ENCODE assay signal across 1 cellular context in the genomic region with DNA sequence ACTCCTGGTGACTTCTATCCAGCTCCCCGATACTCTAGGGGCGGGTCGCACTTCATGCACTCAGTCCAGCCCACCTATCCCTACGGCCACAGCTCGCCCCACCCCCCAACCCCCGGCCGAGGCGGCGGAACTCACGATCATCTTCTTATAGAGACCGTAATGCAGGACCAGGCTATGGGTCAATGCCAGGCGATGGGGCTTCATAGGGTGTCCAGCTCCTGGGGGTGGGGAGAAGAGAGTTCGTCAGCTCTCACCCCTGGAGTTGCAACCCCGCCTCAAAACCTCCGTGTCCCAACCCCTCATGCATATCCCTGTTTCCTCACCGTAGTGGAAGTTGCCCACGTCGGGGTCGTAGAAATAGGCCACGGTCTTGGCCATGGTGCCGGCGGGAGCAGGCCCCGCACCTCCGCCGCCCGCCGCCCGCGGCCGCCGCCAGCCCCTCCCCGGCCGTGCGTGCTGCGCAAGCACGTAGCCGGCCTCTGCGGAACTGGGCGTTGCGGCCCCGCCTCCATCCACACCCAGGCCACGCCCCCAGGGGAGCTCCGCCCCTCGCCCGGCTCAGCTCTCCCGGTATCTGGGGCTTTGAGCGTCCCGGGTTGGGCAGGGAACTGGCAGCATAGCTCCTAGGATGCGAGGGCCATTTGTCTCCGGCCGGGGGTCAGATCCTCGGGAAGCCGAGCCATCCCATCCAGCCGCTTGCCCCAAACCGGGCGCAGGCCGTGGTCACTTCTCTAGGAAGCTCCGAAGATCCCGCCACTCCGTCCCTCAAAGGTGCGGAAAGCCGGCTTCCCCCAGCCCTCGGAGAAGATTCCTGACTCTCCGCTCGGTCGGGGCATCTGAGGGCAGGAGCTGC.
TF ChIP-seq lines count a peak whose summit lies in the region.

A gene (minus strand): TSS at position 437 of the 853 bp plus-strand sequence. CDS start 59 bp downstream, at position 378.
A gene with protein sequence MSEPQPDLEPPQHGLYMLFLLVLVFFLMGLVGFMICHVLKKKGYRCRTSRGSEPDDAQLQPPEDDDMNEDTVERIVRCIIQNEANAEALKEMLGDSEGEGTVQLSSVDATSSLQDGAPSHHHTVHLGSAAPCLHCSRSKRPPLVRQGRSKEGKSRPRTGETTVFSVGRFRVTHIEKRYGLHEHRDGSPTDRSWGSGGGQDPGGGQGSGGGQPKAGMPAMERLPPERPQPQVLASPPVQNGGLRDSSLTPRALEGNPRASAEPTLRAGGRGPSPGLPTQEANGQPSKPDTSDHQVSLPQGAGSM (plus strand): TSS at position 585 of the 853 bp plus-strand sequence. CDS start 1,229 bp downstream, outside the sequence.

TF ChIP-seq in HepG2, 621 proteins besides CTCF, POLR2A, EP300 and RAD21 (continued from another document and continues in another):
- TF ChIP-seq, protein P1, sequence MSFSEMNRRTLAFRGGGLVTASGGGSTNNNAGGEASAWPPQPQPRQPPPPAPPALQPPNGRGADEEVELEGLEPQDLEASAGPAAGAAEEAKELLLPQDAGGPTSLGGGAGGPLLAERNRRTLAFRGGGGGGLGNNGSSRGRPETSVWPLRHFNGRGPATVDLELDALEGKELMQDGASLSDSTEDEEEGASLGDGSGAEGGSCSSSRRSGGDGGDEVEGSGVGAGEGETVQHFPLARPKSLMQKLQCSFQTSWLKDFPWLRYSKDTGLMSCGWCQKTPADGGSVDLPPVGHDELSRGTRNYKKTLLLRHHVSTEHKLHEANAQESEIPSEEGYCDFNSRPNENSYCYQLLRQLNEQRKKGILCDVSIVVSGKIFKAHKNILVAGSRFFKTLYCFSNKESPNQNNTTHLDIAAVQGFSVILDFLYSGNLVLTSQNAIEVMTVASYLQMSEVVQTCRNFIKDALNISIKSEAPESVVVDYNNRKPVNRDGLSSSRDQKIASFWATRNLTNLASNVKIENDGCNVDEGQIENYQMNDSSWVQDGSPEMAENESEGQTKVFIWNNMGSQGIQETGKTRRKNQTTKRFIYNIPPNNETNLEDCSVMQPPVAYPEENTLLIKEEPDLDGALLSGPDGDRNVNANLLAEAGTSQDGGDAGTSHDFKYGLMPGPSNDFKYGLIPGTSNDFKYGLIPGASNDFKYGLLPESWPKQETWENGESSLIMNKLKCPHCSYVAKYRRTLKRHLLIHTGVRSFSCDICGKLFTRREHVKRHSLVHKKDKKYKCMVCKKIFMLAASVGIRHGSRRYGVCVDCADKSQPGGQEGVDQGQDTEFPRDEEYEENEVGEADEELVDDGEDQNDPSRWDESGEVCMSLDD (CRISPR knock-in tag; IDR thresholded peaks at IDR 0.05; ENCODE audit: borderline replicate concordance), result no peak
- TF ChIP-seq, protein P2, sequence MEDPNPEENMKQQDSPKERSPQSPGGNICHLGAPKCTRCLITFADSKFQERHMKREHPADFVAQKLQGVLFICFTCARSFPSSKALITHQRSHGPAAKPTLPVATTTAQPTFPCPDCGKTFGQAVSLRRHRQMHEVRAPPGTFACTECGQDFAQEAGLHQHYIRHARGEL (CRISPR knock-in tag; IDR thresholded peaks at IDR 0.05), result no peak
- TF ChIP-seq SPEN (CRISPR knock-in tag; IDR thresholded peaks at IDR 0.05; ENCODE audit: low read depth) (no peak; the same call in 1 of the 2 replicates), ZNF878 (CRISPR knock-in tag; IDR thresholded peaks at IDR 0.05) (no peak), ZBTB21 (CRISPR knock-in tag; IDR thresholded peaks at IDR 0.05) (no peak), KLF11 (CRISPR knock-in tag; IDR thresholded peaks at IDR 0.05) (no peak), FOXC1 (CRISPR knock-in tag; IDR thresholded peaks at IDR 0.05; ENCODE audit: borderline replicate concordance) (peak; percentile 6; the same call in 1 of the 2 replicates), KMT2A (CRISPR knock-in tag; IDR thresholded peaks at IDR 0.05) (no peak), HDAC2 (CRISPR knock-in tag; IDR thresholded peaks at IDR 0.05) (0 out of 2 replicates have a peak, but pooled peaks have one; percentile 19), ZNF136 (CRISPR knock-in tag; IDR thresholded peaks at IDR 0.05; ENCODE audit: low read depth) (no peak), ZMYM4 (CRISPR knock-in tag; IDR thresholded peaks at IDR 0.05) (peak; percentile 39; the same call in 1 of the 2 replicates), ZNF235 (CRISPR knock-in tag; IDR thresholded peaks at IDR 0.05; ENCODE audit: borderline replicate concordance) (no peak), BRCA1 (CRISPR knock-in tag; IDR thresholded peaks at IDR 0.05) (no peak), ZNF660 (CRISPR knock-in tag; IDR thresholded peaks at IDR 0.05; ENCODE audit: borderline replicate concordance, low read depth) (no peak), TAF15 (IDR thresholded peaks at IDR 0.05; ENCODE audit: low read depth, low read length, poor library complexity, severe bottlenecking) (peak; percentile 32), ZNF788 (CRISPR knock-in tag; IDR thresholded peaks at IDR 0.05; ENCODE audit: borderline replicate concordance) (no peak), ZMYM3 (CRISPR knock-in tag; IDR thresholded peaks at IDR 0.05) (no peak), SMYD3 (CRISPR knock-in tag; IDR thresholded peaks at IDR 0.05) (no peak), MXI1 (IDR thresholded peaks at IDR 0.05; ENCODE audit: borderline replicate concordance, low read depth, low read length) (peak; percentile 60; the same call in 1 of the 3 replicates), PTBP1 (IDR thresholded peaks at IDR 0.05; ENCODE audit: low read depth, low read length, poor library complexity, severe bottlenecking) (no peak), ZNF12 (CRISPR knock-in tag; IDR thresholded peaks at IDR 0.05) (no peak)
- TF ChIP-seq, protein P3, sequence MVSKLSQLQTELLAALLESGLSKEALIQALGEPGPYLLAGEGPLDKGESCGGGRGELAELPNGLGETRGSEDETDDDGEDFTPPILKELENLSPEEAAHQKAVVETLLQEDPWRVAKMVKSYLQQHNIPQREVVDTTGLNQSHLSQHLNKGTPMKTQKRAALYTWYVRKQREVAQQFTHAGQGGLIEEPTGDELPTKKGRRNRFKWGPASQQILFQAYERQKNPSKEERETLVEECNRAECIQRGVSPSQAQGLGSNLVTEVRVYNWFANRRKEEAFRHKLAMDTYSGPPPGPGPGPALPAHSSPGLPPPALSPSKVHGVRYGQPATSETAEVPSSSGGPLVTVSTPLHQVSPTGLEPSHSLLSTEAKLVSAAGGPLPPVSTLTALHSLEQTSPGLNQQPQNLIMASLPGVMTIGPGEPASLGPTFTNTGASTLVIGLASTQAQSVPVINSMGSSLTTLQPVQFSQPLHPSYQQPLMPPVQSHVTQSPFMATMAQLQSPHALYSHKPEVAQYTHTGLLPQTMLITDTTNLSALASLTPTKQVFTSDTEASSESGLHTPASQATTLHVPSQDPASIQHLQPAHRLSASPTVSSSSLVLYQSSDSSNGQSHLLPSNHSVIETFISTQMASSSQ (IDR thresholded peaks at IDR 0.05; ENCODE audit: low read depth), result no peak
- TF ChIP-seq, protein P3 (CRISPR knock-in tag; IDR thresholded peaks at IDR 0.05; ENCODE audit: borderline replicate concordance), result no peak
- TF ChIP-seq, protein P4, sequence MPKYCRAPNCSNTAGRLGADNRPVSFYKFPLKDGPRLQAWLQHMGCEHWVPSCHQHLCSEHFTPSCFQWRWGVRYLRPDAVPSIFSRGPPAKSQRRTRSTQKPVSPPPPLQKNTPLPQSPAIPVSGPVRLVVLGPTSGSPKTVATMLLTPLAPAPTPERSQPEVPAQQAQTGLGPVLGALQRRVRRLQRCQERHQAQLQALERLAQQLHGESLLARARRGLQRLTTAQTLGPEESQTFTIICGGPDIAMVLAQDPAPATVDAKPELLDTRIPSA (CRISPR knock-in tag; IDR thresholded peaks at IDR 0.05; ENCODE audit: borderline replicate concordance), result peak; percentile 42; the same call in 1 of the 2 replicates
- TF ChIP-seq, protein P5, sequence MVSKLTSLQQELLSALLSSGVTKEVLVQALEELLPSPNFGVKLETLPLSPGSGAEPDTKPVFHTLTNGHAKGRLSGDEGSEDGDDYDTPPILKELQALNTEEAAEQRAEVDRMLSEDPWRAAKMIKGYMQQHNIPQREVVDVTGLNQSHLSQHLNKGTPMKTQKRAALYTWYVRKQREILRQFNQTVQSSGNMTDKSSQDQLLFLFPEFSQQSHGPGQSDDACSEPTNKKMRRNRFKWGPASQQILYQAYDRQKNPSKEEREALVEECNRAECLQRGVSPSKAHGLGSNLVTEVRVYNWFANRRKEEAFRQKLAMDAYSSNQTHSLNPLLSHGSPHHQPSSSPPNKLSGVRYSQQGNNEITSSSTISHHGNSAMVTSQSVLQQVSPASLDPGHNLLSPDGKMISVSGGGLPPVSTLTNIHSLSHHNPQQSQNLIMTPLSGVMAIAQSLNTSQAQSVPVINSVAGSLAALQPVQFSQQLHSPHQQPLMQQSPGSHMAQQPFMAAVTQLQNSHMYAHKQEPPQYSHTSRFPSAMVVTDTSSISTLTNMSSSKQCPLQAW (CRISPR knock-in tag; IDR thresholded peaks at IDR 0.05), result peak; percentile 78; the same call in 1 of the 2 replicates
- TF ChIP-seq, protein P6, sequence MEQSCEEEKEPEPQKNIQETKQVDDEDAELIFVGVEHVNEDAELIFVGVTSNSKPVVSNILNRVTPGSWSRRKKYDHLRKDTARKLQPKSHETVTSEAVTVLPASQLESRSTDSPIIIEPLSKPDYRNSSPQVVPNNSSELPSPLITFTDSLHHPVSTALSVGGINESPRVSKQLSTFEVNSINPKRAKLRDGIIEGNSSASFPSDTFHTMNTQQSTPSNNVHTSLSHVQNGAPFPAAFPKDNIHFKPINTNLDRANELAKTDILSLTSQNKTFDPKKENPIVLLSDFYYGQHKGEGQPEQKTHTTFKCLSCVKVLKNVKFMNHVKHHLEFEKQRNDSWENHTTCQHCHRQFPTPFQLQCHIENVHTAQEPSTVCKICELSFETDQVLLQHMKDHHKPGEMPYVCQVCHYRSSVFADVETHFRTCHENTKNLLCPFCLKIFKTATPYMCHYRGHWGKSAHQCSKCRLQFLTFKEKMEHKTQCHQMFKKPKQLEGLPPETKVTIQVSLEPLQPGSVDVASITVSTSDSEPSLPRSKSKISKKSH (CRISPR knock-in tag; IDR thresholded peaks at IDR 0.05; ENCODE audit: borderline replicate concordance), result no peak; the same call in 1 of the 2 replicates
- TF ChIP-seq, protein P7, sequence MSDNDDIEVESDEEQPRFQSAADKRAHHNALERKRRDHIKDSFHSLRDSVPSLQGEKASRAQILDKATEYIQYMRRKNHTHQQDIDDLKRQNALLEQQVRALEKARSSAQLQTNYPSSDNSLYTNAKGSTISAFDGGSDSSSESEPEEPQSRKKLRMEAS (IDR thresholded peaks at IDR 0.05), result peak; percentile 58
- TF ChIP-seq, protein P8, sequence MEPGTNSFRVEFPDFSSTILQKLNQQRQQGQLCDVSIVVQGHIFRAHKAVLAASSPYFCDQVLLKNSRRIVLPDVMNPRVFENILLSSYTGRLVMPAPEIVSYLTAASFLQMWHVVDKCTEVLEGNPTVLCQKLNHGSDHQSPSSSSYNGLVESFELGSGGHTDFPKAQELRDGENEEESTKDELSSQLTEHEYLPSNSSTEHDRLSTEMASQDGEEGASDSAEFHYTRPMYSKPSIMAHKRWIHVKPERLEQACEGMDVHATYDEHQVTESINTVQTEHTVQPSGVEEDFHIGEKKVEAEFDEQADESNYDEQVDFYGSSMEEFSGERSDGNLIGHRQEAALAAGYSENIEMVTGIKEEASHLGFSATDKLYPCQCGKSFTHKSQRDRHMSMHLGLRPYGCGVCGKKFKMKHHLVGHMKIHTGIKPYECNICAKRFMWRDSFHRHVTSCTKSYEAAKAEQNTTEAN (CRISPR knock-in tag; conservative IDR thresholded peaks at IDR 0.05), result peak; percentile 60; the same call in 1 of the 2 replicates
- TF ChIP-seq, protein P9, sequence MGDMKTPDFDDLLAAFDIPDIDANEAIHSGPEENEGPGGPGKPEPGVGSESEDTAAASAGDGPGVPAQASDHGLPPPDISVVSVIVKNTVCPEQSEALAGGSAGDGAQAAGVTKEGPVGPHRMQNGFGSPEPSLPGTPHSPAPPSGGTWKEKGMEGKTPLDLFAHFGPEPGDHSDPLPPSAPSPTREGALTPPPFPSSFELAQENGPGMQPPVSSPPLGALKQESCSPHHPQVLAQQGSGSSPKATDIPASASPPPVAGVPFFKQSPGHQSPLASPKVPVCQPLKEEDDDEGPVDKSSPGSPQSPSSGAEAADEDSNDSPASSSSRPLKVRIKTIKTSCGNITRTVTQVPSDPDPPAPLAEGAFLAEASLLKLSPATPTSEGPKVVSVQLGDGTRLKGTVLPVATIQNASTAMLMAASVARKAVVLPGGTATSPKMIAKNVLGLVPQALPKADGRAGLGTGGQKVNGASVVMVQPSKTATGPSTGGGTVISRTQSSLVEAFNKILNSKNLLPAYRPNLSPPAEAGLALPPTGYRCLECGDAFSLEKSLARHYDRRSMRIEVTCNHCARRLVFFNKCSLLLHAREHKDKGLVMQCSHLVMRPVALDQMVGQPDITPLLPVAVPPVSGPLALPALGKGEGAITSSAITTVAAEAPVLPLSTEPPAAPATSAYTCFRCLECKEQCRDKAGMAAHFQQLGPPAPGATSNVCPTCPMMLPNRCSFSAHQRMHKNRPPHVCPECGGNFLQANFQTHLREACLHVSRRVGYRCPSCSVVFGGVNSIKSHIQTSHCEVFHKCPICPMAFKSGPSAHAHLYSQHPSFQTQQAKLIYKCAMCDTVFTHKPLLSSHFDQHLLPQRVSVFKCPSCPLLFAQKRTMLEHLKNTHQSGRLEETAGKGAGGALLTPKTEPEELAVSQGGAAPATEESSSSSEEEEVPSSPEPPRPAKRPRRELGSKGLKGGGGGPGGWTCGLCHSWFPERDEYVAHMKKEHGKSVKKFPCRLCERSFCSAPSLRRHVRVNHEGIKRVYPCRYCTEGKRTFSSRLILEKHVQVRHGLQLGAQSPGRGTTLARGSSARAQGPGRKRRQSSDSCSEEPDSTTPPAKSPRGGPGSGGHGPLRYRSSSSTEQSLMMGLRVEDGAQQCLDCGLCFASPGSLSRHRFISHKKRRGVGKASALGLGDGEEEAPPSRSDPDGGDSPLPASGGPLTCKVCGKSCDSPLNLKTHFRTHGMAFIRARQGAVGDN (CRISPR knock-in tag; IDR thresholded peaks at IDR 0.05), result peak; percentile 59
- TF ChIP-seq, protein P10, sequence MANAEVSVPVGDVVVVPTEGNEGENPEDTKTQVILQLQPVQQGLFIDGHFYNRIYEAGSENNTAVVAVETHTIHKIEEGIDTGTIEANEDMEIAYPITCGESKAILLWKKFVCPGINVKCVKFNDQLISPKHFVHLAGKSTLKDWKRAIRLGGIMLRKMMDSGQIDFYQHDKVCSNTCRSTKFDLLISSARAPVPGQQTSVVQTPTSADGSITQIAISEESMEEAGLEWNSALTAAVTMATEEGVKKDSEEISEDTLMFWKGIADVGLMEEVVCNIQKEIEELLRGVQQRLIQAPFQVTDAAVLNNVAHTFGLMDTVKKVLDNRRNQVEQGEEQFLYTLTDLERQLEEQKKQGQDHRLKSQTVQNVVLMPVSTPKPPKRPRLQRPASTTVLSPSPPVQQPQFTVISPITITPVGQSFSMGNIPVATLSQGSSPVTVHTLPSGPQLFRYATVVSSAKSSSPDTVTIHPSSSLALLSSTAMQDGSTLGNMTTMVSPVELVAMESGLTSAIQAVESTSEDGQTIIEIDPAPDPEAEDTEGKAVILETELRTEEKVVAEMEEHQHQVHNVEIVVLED (CRISPR knock-in tag; IDR thresholded peaks at IDR 0.05; ENCODE audit: borderline replicate concordance), result peak; percentile 95
